In the genomic region with DNA sequence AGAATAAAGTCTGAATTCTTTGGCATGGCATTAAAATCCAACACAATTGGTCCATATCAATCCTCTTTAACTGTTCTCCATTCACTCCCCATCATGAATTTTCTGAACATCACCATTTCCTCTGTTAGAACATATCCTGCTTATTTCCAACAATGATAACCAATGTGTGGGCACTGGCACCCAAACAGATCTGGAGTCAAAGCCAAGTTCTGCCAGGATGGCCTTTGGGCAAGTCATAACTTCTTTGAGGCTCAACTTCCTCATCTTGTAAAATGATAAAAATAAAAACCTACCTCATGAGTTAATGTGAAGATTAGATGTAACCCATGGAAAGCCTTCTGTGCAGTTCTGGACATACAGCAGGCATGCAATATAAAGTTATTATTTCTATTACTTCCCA, we compare ENCODE assay signal across 14 cellular contexts.
"Had no signal": no experiment of that assay in that cellular context is flagged by ENCODE, and none has a peak within 500 bp of the region (broad histone marks: within the 10 kb centered on the region; RNA-seq: fewer than 3 reads in every experiment).

No MANE protein-coding gene starts in this region.

- H3K9me3 Mint-ChIP-seq: activated naive CD4-positive, alpha-beta T cell treated with anti-CD3 and anti-CD28 coated beads for 36 hours; effector memory CD8-positive, alpha-beta T cell; T-cell had no signal

- ATAC-seq: activated CD8-positive, alpha-beta T cell treated with anti-CD3 and anti-CD28 coated beads, Interleukin-2, amount 10 ng/mL, durations not matched to agents 7 days and 5 days; effector memory CD8-positive, alpha-beta T cell; left cardiac atrium; stimulated activated naive CD8-positive, alpha-beta T cell treated with anti-CD3 and anti-CD28 coated beads, Interleukin-15, Interleukin-2, amounts not matched to agents 100 U/mL and 50 U/mL, for 24 hours; T-cell had no signal

- H3K4me3 Mint-ChIP-seq: activated CD8-positive, alpha-beta T cell treated with anti-CD3 and anti-CD28 coated beads, Interleukin-2, amount 10 ng/mL, durations not matched to agents 7 days and 5 days; activated naive CD4-positive, alpha-beta T cell treated with anti-CD3 and anti-CD28 coated beads for 36 hours; effector memory CD8-positive, alpha-beta T cell; memory B cell; nephron progenitor cell; T-cell had no signal

- H3K36me3 Mint-ChIP-seq: T-cell had no signal

- H3K27ac ChIP-seq: coronary artery, suprapubic skin had no signal

- H3K4me3 ChIP-seq: coronary artery, suprapubic skin had no signal

- H3K27me3 ChIP-seq: suprapubic skin had no signal

- H3K27ac Mint-ChIP-seq: activated CD8-positive, alpha-beta T cell treated with anti-CD3 and anti-CD28 coated beads, Interleukin-2, amount 10 ng/mL, durations not matched to agents 7 days and 5 days; activated naive CD4-positive, alpha-beta T cell treated with anti-CD3 and anti-CD28 coated beads for 36 hours; effector memory CD8-positive, alpha-beta T cell; memory B cell; nephron progenitor cell; T-cell had no signal

- H3K9me3 ChIP-seq: suprapubic skin had no signal

- H3K36me3 ChIP-seq: suprapubic skin had no signal

- H3K27me3 Mint-ChIP-seq: memory B cell had no signal

- DNase-seq: activated CD4-positive, alpha-beta T cell treated with anti-CD3 and anti-CD28 coated beads for 48 hours; activated CD8-positive, alpha-beta T cell treated with anti-CD3 and anti-CD28 coated beads, Interleukin-2, amount 10 ng/mL, durations not matched to agents 7 days and 5 days; activated naive CD4-positive, alpha-beta T cell treated with anti-CD3 and anti-CD28 coated beads for 36 hours; caudate nucleus; effector memory CD8-positive, alpha-beta T cell; erythroblast; left cardiac atrium; nephron progenitor cell; stimulated activated CD4-positive, alpha-beta T cell treated with anti-CD3 and anti-CD28 coated beads, Interleukin-2, amount 100 ng/mL, for 48 hours; stimulated activated naive CD8-positive, alpha-beta T cell treated with anti-CD3 and anti-CD28 coated beads, Interleukin-15, Interleukin-2, amounts not matched to agents 100 U/mL and 50 U/mL, for 24 hours; T-cell had no signal
